ENCODE assay signal across 27 cellular contexts in the genomic region with DNA sequence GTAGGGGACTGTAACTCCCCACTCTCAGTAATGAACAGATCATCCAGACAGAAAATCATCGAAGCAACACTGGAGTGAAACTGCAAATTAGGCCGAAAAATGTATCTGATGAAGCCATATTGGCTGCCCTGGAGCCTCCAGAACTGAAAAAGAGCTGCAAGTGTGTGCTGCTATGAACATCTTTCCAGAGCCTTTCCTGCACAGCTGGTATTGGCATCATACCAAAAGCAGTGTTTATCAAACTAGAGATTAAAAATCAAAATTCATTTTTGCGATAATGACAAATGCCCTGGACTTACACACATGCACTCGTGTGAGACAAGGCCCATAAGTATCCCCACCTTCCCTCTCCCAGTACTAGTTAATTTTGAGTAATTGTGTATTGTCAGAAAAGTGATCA.
"Had no signal": no experiment of that assay in that cellular context is flagged by ENCODE, and none has a peak within 500 bp of the region (broad histone marks: within the 10 kb centered on the region; RNA-seq: fewer than 3 reads in every experiment).

No MANE protein-coding gene starts in this region.

- H3K27ac ChIP-seq: left ventricle myocardium inferior, neural progenitor cell, neutrophil, ovary, right atrium auricular region, right lobe of liver, tibial nerve, uterus had no signal

- H3K27me3 ChIP-seq: ovary, right atrium auricular region, right lobe of liver, tibial nerve, uterus had no signal

- H3K27me3 Mint-ChIP-seq: naive B cell; stimulated activated memory B cell treated with anti-CD40 and anti-IgM and Interleukin-4, amounts not matched to agents 10 μg/mL and 1 μg/mL and 100 μg/mL, for 72 hours; stimulated activated naive CD8-positive, alpha-beta T cell treated with anti-CD3 and anti-CD28 coated beads, Interleukin-15, amount 100 ng/mL, for 72 hours had no signal

- DNase-seq: islet precursor cell; left ventricle myocardium inferior; mesendoderm; naive B cell; natural killer cell; nephron progenitor cell; occipital lobe; ovary; right lobe of liver; stimulated activated CD4-positive, alpha-beta T cell treated with anti-CD3 and anti-CD28 coated beads, Interleukin-1b, Interleukin-23, amount 100 ng/mL, for 48 hours; stimulated activated CD4-positive, alpha-beta T cell treated with anti-CD3 and anti-CD28 coated beads, Interleukin-2, amount 100 ng/mL, for 48 hours; stimulated activated CD4-positive, alpha-beta T cell treated with anti-CD3 and anti-CD28 coated beads, Interleukin-4, amount 100 ng/mL, for 4 hours; stimulated activated CD8-positive, alpha-beta memory T cell treated with anti-CD3 and anti-CD28 coated beads, Interleukin-4, amount 100 ng/mL, for 48 hours; stimulated activated naive CD4-positive, alpha-beta T cell treated with Interleukin-2 at 50 U/mL for 16 hours; stimulated activated naive CD8-positive, alpha-beta T cell treated with anti-CD3 and anti-CD28 coated beads, Interleukin-15, amount 100 ng/mL, for 72 hours; substantia nigra; uterus had no signal

- H3K4me3 ChIP-seq: left ventricle myocardium inferior, lung, neural progenitor cell, ovary, right atrium auricular region, right lobe of liver, smooth muscle cell, tibial nerve, uterus had no signal

- H3K9me3 ChIP-seq: neutrophil, ovary, uterus had no signal

- H2AFZ ChIP-seq: neural progenitor cell had no signal

- H3K9ac ChIP-seq: neural progenitor cell had no signal

- H3K4me3 Mint-ChIP-seq: mesothelial cell of epicardium; naive B cell; natural killer cell; nephron progenitor cell; neural progenitor cell; stimulated activated memory B cell treated with anti-CD40 and anti-IgM and Interleukin-4, amounts not matched to agents 10 μg/mL and 1 μg/mL and 100 μg/mL, for 72 hours; stimulated activated naive CD8-positive, alpha-beta T cell treated with anti-CD3 and anti-CD28 coated beads, Interleukin-15, amount 100 ng/mL, for 72 hours; type B pancreatic cell had no signal

- H3K9me3 Mint-ChIP-seq: type B pancreatic cell had no signal

- H3K4me1 ChIP-seq: left ventricle myocardium inferior, neural progenitor cell, right atrium auricular region, right lobe of liver, tibial nerve, uterus had no signal

- H3K4me2 ChIP-seq: neural progenitor cell, smooth muscle cell had no signal

- H3K36me3 ChIP-seq: left ventricle myocardium inferior, neural progenitor cell, neutrophil, ovary, right atrium auricular region, right lobe of liver, uterus had no signal

- H3K4me1 Mint-ChIP-seq: mesothelial cell of epicardium; naive B cell; natural killer cell; nephron progenitor cell; neural progenitor cell; stimulated activated memory B cell treated with anti-CD40 and anti-IgM and Interleukin-4, amounts not matched to agents 10 μg/mL and 1 μg/mL and 100 μg/mL, for 72 hours; stimulated activated naive CD8-positive, alpha-beta T cell treated with anti-CD3 and anti-CD28 coated beads, Interleukin-15, amount 100 ng/mL, for 72 hours had no signal

- H3K36me3 Mint-ChIP-seq: type B pancreatic cell had no signal

- H3K27ac Mint-ChIP-seq: mesothelial cell of epicardium; naive B cell; natural killer cell; nephron progenitor cell; neural progenitor cell; progenitor cell of endocrine pancreas; stimulated activated memory B cell treated with anti-CD40 and anti-IgM and Interleukin-4, amounts not matched to agents 10 μg/mL and 1 μg/mL and 100 μg/mL, for 72 hours; stimulated activated naive CD8-positive, alpha-beta T cell treated with anti-CD3 and anti-CD28 coated beads, Interleukin-15, amount 100 ng/mL, for 72 hours; type B pancreatic cell had no signal

- ATAC-seq: natural killer cell; right lobe of liver; stimulated activated memory B cell treated with anti-CD40 and anti-IgM and Interleukin-4, amounts not matched to agents 10 μg/mL and 1 μg/mL and 100 μg/mL, for 72 hours; stimulated activated naive CD8-positive, alpha-beta T cell treated with anti-CD3 and anti-CD28 coated beads, Interleukin-15, amount 100 ng/mL, for 72 hours had no signal
